In the genomic region with DNA sequence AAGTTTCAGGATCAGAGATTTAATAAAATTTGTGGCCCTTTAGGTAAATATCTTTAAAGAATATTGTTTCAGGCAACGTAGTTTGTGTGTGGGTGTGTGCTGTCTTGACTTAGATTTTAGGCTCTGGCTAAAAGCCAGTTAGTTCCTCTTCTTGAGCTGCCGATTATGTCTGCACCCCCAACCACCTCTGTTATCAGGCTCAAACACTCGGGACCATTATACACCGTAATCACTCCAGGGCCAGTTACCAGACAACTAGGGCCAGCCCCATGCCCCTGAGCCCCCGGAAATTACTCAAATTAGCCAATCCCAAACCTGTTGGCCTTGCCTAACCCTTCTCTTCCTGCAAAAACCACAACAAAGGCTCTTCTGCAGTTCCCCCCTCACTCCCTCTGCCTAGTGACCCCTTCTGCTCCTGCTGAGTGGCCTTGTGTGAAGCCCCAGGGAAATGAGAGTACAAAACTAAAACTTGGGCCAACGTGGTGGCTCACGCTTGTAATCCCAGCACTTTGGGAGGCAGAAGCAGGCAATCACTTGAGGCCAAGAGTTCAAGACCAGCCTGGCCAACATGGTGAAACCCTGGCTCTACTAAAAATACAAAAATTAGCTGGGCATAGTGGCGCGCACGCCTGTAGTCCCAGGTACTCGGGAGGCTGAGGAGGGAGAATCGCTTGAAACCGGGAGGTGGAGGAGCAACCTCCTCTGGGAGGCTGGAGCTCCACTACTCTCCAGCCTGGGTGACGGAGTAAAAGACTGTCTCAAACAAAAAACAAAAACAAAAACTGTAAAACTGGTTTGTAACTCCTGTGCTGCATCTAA, we compare ENCODE assay signal across 1 cellular context.
TF ChIP-seq lines count a peak whose summit lies in the region.

No MANE protein-coding gene starts in this region.

TF ChIP-seq in GM12878, 131 proteins besides CTCF, POLR2A, EP300 and RAD21 (continued from another document):
- TF ChIP-seq, protein P1, sequence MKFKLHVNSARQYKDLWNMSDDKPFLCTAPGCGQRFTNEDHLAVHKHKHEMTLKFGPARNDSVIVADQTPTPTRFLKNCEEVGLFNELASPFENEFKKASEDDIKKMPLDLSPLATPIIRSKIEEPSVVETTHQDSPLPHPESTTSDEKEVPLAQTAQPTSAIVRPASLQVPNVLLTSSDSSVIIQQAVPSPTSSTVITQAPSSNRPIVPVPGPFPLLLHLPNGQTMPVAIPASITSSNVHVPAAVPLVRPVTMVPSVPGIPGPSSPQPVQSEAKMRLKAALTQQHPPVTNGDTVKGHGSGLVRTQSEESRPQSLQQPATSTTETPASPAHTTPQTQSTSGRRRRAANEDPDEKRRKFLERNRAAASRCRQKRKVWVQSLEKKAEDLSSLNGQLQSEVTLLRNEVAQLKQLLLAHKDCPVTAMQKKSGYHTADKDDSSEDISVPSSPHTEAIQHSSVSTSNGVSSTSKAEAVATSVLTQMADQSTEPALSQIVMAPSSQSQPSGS (IDR thresholded peaks at IDR 0.05; ENCODE audit: low read length), result no peak; the same call in 1 of the 2 replicates
TF ChIP-seq in GM12878: peak in this region for 34.
